In genomic region chr5:146751781-146752401, GRCh38 we compare ENCODE assay signal across 9 cellular contexts.
A peak's percentile ranks its signal among the peaks of the same experiment; 100 is the strongest.
DNase-seq lines count a peak whose midpoint lies in the region; ATAC-seq and FAIRE-seq lines count a peak whose summit lies in the region.
"Had no signal": no experiment of that assay in that cellular context is flagged by ENCODE, and none has a peak within 500 bp of the region (broad histone marks: within the 10 kb centered on the region; RNA-seq: fewer than 3 reads in every experiment).

No MANE protein-coding gene starts in this region.

- ATAC-seq in GM18909 (IDR thresholded peaks at IDR 0.05; ENCODE audit: poor library complexity, unreplicated experiment) (peak; percentile 100), HG03025 (IDR thresholded peaks at IDR 0.05; ENCODE audit: low FRiP score, unreplicated experiment) (peak; percentile 88)

- FAIRE-seq in small intestine (lab: Jason Lieb, UNC), result no peak

- H3K4me3 ChIP-seq in small intestine (ENCODE audit: low read depth in 1 of 2, low read length in 2 of 2), result no peak overlapping the region

- no peaks in the 10 kb centered on the region for H3K9me3 ChIP-seq in small intestine (ENCODE audit: control insufficient read depth, low read depth)

- H3K36me3 ChIP-seq in small intestine (ENCODE audit: control insufficient read depth in 2 of 2, insufficient read depth in 2 of 2, low read length in 2 of 2), result no peaks in the 10 kb centered on the region

- no peaks in the 10 kb centered on the region for H3K27me3 ChIP-seq in small intestine (ENCODE audit: control insufficient read depth in 2 of 2, insufficient read depth in 2 of 2, low read length in 2 of 2)

- peak overlapping the region in 1 of 2 donors; percentile 39 for H3K27ac ChIP-seq in small intestine (ENCODE audit: low read depth in 1 of 2, low read length in 1 of 2)
- H3K27ac ChIP-seq: HL-60 had no signal

- no peaks in the 10 kb centered on the region for H3K4me1 ChIP-seq in small intestine (ENCODE audit: control insufficient read depth in 2 of 2, insufficient read depth in 1 of 2, low read depth in 1 of 2, low read length in 1 of 2)

- DNase-seq in activated CD4-positive, alpha-beta T cell treated with anti-CD3 and anti-CD28 coated beads, Interleukin-2, amount 50 U/mL, for 4 hours, result peak; percentile 6 to 9
- DNase-seq in small intestine (peak; percentile 64), HK-2 (ENCODE audit: unreplicated experiment) (no peak), SIG-M5 treated with dmso at 0.1 percent for 504 hours (lab: John Stamatoyannopoulos, UW; ENCODE audit: unreplicated experiment) (no peak), COLO668 (lab: John Stamatoyannopoulos, UW; ENCODE audit: unreplicated experiment) (no peak), kidney tubule cell (ENCODE audit: low spot score) (no peak)

- WGBS in small intestine, 3 donors, result 61 to 75% (median 68%) methylated on average over 3 of the region's 3 CpGs

Comparison
In these comparisons a context has a peak if more than half of its experiments do, and no peak if none do; other contexts are left out.
1. DNase-seq: peak in activated CD4-positive, alpha-beta T cell treated with anti-CD3 and anti-CD28 coated beads, Interleukin-2, amount 50 U/mL, for 4 hours (2 of 2) and small intestine (single experiment); none in HK-2 (single experiment), SIG-M5 treated with dmso at 0.1 percent for 504 hours (single experiment), COLO668 (single experiment) and kidney tubule cell (single experiment).